16 cellular contexts compared by ENCODE assay signal in genomic region chr16:15967655-15968315, GRCh38.
"Had no signal": no experiment of that assay in that cellular context is flagged by ENCODE, and none has a peak within 500 bp of the region (broad histone marks: within the 10 kb centered on the region; RNA-seq: fewer than 3 reads in every experiment).

No MANE protein-coding gene starts in this region.

- DNase-seq: activated CD4-positive, alpha-beta T cell treated with anti-CD3 and anti-CD28 coated beads for 36 hours; activated CD4-positive, alpha-beta T cell treated with anti-CD3 and anti-CD28 coated beads, Interleukin-2, amount 50 U/mL, for 48 hours; activated naive CD8-positive, alpha-beta T cell treated with anti-CD3 and anti-CD28 coated beads for 36 hours; amygdala; head of caudate nucleus; kidney; left lung; midbrain; nephron progenitor cell; nucleus accumbens; retina; stimulated activated CD4-positive, alpha-beta T cell treated with anti-CD3 and anti-CD28 coated beads, Interleukin-2, amount 100 ng/mL, for 24 hours; stimulated activated naive CD8-positive, alpha-beta T cell treated with anti-CD3 and anti-CD28 coated beads, Interleukin-15, Interleukin-2, amounts not matched to agents 100 U/mL and 50 U/mL, for 24 hours; substantia nigra had no signal

- H3K4me3 ChIP-seq: left lung, tibial nerve had no signal

- H3K27ac ChIP-seq: left lung, tibial nerve had no signal

- H3K27me3 Mint-ChIP-seq: activated CD4-positive, alpha-beta T cell treated with anti-CD3 and anti-CD28 coated beads for 36 hours; activated naive CD8-positive, alpha-beta T cell treated with anti-CD3 and anti-CD28 coated beads for 36 hours had no signal

- H3K4me3 Mint-ChIP-seq: activated CD4-positive, alpha-beta T cell treated with anti-CD3 and anti-CD28 coated beads for 36 hours; activated naive CD8-positive, alpha-beta T cell treated with anti-CD3 and anti-CD28 coated beads for 36 hours; nephron progenitor cell; T-helper 1 cell treated with Interleukin-12 subunit alpha and Interleukin-12 subunit beta and Interleukin-4 antibody, amounts not matched to agents 30 μg/mL and 1 μg/mL, for 36 hours had no signal

- H3K27ac Mint-ChIP-seq: activated CD4-positive, alpha-beta T cell treated with anti-CD3 and anti-CD28 coated beads for 36 hours; activated naive CD8-positive, alpha-beta T cell treated with anti-CD3 and anti-CD28 coated beads for 36 hours; nephron progenitor cell had no signal

- ATAC-seq: activated CD4-positive, alpha-beta T cell treated with anti-CD3 and anti-CD28 coated beads for 36 hours; stimulated activated naive CD8-positive, alpha-beta T cell treated with anti-CD3 and anti-CD28 coated beads, Interleukin-15, Interleukin-2, amounts not matched to agents 100 U/mL and 50 U/mL, for 24 hours had no signal

- H3K27me3 ChIP-seq: left lung, tibial nerve had no signal

- H3K36me3 ChIP-seq: left lung had no signal
